18 cellular contexts compared by ENCODE assay signal in genomic region chr9:115680226-115680625, GRCh38.
"Had no signal": no experiment of that assay in that cellular context is flagged by ENCODE, and none has a peak within 500 bp of the region (broad histone marks: within the 10 kb centered on the region; RNA-seq: fewer than 3 reads in every experiment).

No MANE protein-coding gene starts in this region.

- H3K27me3 ChIP-seq: ascending aorta, esophagus muscularis mucosa, heart left ventricle, transverse colon, vagina had no signal

- H3K9me3 ChIP-seq: esophagus muscularis mucosa, lower lobe of right lung, transverse colon, vagina had no signal

- H3K4me1 ChIP-seq: ascending aorta, esophagus muscularis mucosa, heart left ventricle, lower lobe of right lung, transverse colon, vagina had no signal

- DNase-seq: activated CD4-positive, alpha-beta T cell treated with anti-CD3 and anti-CD28 coated beads, Interleukin-2, amount 10 ng/mL, durations not matched to agents 7 days and 5 days; activated CD4-positive, CD25-positive, alpha-beta regulatory T cell; activated naive CD8-positive, alpha-beta T cell treated with anti-CD3 and anti-CD28 coated beads, Interleukin-2, amount 10 ng/mL, durations not matched to agents 7 days and 5 days; heart left ventricle; left colon; lower lobe of right lung; nephron progenitor cell; occipital lobe; right cardiac atrium; stimulated activated CD4-positive, alpha-beta T cell treated with anti-CD3 and anti-CD28 coated beads, Interleukin-4, amount 100 ng/mL, for 4 hours; stimulated activated CD8-positive, alpha-beta memory T cell treated with anti-CD3 and anti-CD28 coated beads, Interleukin-4, amount 100 ng/mL, for 48 hours; stimulated activated naive CD8-positive, alpha-beta T cell treated with anti-CD3 and anti-CD28 coated beads, Interleukin-15, Interleukin-2, amounts not matched to agents 100 U/mL and 50 U/mL, for 24 hours; T-helper 17 cell; transverse colon had no signal

- H3K36me3 ChIP-seq: ascending aorta, esophagus muscularis mucosa, heart left ventricle, lower lobe of right lung, transverse colon, vagina had no signal

- H3K4me3 ChIP-seq: ascending aorta, esophagus muscularis mucosa, heart left ventricle, lower lobe of right lung, skin epidermis, transverse colon, vagina had no signal

- H3K27ac ChIP-seq: ascending aorta, esophagus muscularis mucosa, heart left ventricle, lower lobe of right lung, skin epidermis, transverse colon, vagina had no signal
